8 cellular contexts compared by ENCODE assay signal in genomic region chr22:22752556-22753477, GRCh38.
DNase-seq lines count a peak whose midpoint lies in the region; ATAC-seq and TF ChIP-seq lines count a peak whose summit lies in the region.

No MANE protein-coding gene starts in this region.

- no peaks in the 10 kb centered on the region for H3K36me3 ChIP-seq in CD4-positive, alpha-beta memory T cell (ENCODE audit: insufficient read depth, low read length)
- H3K36me3 ChIP-seq in IMR-90 (ENCODE audit: control insufficient read depth, insufficient read depth, low read length) (no peaks in the 10 kb centered on the region), lung (ENCODE audit: control insufficient read depth in 2 of 2, insufficient read depth in 2 of 2, low read length in 2 of 2) (no peaks in the 10 kb centered on the region)

- no peaks in the 10 kb centered on the region for H3K9me3 Mint-ChIP-seq in CD4-positive, alpha-beta memory T cell
- H3K9me3 Mint-ChIP-seq in activated naive CD8-positive, alpha-beta T cell treated with anti-CD3 and anti-CD28 coated beads, Interleukin-2, amount 50 U/mL, for 24 hours: no peaks in the 10 kb centered on the region

- intact Hi-C loops in CD4-positive, alpha-beta memory T cell (cut with micrococcal nuclease): loop anchor here (1.0 to 2.0 kb wide), 5 partner anchors 35 to 203 kb away; no protein-coding TSS in a partner anchor
- intact Hi-C loops in IMR-90 (cut with micrococcal nuclease): no loop called here

- dilution Hi-C loops in IMR-90 (cut with HindIII; ENCODE audit: low sequenced_read_pairs, unreplicated experiment): no loop called here

- no peaks in the 10 kb centered on the region for H3K27me3 Mint-ChIP-seq in CD4-positive, alpha-beta memory T cell
- no peaks in the 10 kb centered on the region for H3K27me3 Mint-ChIP-seq in activated naive CD8-positive, alpha-beta T cell treated with anti-CD3 and anti-CD28 coated beads, Interleukin-2, amount 50 U/mL, for 24 hours

- POLR2A ChIA-PET in CD4-positive, alpha-beta memory T cell (lab: Charles Lee; ENCODE audit: partially characterized antibody): interaction anchor here (0.6 to 5.5 kb wide), 28 partner anchors 9 to 389 kb away, joined by 3 to 71 read pairs (median 7); partner anchors contain the start of genes IGLL5 and RSPH14
- POLR2A ChIA-PET in IMR-90 (lab: Charles Lee; ENCODE audit: unreplicated experiment): no interaction called here

- H3K27ac ChIP-seq in CD4-positive, alpha-beta memory T cell (ENCODE audit: low read depth, low read length): peak overlapping the region; percentile 30
- no peak overlapping the region for H3K27ac ChIP-seq in IMR-90 (ENCODE audit: insufficient read depth, low read length)
- no peak overlapping the region for H3K27ac ChIP-seq in lung (ENCODE audit: low read depth in 1 of 2, low read length in 1 of 2)

- no peaks in the 10 kb centered on the region for H3K27me3 ChIP-seq in CD4-positive, alpha-beta memory T cell (ENCODE audit: insufficient read depth, low read length)
- H3K27me3 ChIP-seq in IMR-90 (ENCODE audit: control insufficient read depth, insufficient read depth, low read length) (peaks cover 6% of the 10 kb centered on the region), lung (ENCODE audit: control insufficient read depth, insufficient read depth) (no peaks in the 10 kb centered on the region)

- H3K4me1 ChIP-seq in CD4-positive, alpha-beta memory T cell (ENCODE audit: insufficient read depth, low read length): peaks cover 40% of the 10 kb centered on the region
- H3K4me1 ChIP-seq in IMR-90 (ENCODE audit: control insufficient read depth, insufficient read depth, low read length) (no peaks in the 10 kb centered on the region), lung (ENCODE audit: control insufficient read depth in 2 of 2, insufficient read depth in 2 of 2, low read length in 2 of 2) (peaks cover 0 to 2% of the 10 kb centered on the region in 2 donors)

- H3K9me1 ChIP-seq in IMR-90 (ENCODE audit: insufficient read depth, low read length): no peaks in the 10 kb centered on the region; the same call in 1 of the 2 replicates

- H4K8ac ChIP-seq in IMR-90 (ENCODE audit: low read depth in 2 of 2, low read length in 2 of 2): no peak overlapping the region

- H2AK9ac ChIP-seq in IMR-90 (replicated peaks; ENCODE audit: low read depth, low read length, poor library complexity): no peak overlapping the region

- H2BK15ac ChIP-seq in IMR-90 (ENCODE audit: low read depth, low read length): no peak overlapping the region

- no peak overlapping the region for H3K56ac ChIP-seq in IMR-90 (ENCODE audit: extremely low read depth, insufficient read depth, low read length)

- no peak overlapping the region for H3K14ac ChIP-seq in IMR-90 (replicated peaks; ENCODE audit: low read depth, low read length)

- H2AFZ ChIP-seq in IMR-90 (replicated peaks; ENCODE audit: low read length, poor library complexity): no peak overlapping the region

- no peaks in the 10 kb centered on the region for H3K9me3 ChIP-seq in CD4-positive, alpha-beta memory T cell (ENCODE audit: control insufficient read depth in 1 of 2, low read length in 2 of 2)
- no peaks in the 10 kb centered on the region for H3K9me3 ChIP-seq in IMR-90 (ENCODE audit: control insufficient read depth, insufficient read depth, low read length)
- no peaks in the 10 kb centered on the region for H3K9me3 ChIP-seq in lung (ENCODE audit: control insufficient read depth in 2 of 2, insufficient read depth in 1 of 2, low read length in 1 of 2)

- H3K4me3 ChIP-seq in CD4-positive, alpha-beta memory T cell (ENCODE audit: low read length in 2 of 2): no peak overlapping the region
- H3K4me3 ChIP-seq in IMR-90 (ENCODE audit: insufficient read depth, low read depth, low read length) (no peak overlapping the region), lung (no peak overlapping the region)

- H3K9ac ChIP-seq in IMR-90 (ENCODE audit: low read depth, low read length): no peak overlapping the region

- peak overlapping the region; percentile 80 to 94 (median 87) for H3K27ac Mint-ChIP-seq in CD4-positive, alpha-beta memory T cell
- peak overlapping the region; percentile 17 for H3K27ac Mint-ChIP-seq in activated naive CD8-positive, alpha-beta T cell treated with anti-CD3 and anti-CD28 coated beads, Interleukin-2, amount 50 U/mL, for 24 hours

- no peak overlapping the region for H3K4me2 ChIP-seq in IMR-90 (ENCODE audit: low read depth, low read length)

- H3K23ac ChIP-seq in IMR-90 (ENCODE audit: low read depth, low read length): no peak overlapping the region

- CTCF ChIA-PET in CD4-positive, alpha-beta memory T cell (lab: Charles Lee; ENCODE audit: partially characterized antibody): interaction anchor here (0.6 to 10.8 kb wide), 41 partner anchors 9 to 424 kb away, joined by 3 to 252 read pairs (median 5); no protein-coding TSS in a partner anchor
- CTCF ChIA-PET in IMR-90 (lab: Yijun Ruan, JAX): interaction anchor here (1.0 kb wide), 1 partner anchor 11 kb away, joined by 3 read pairs; no protein-coding TSS in a partner anchor

- no peak overlapping the region for H2BK120ac ChIP-seq in IMR-90 (ENCODE audit: low read depth, low read length)

- no peak for TF ChIP-seq POLR2A in IMR-90 (IDR thresholded peaks at IDR 0.05; ENCODE audit: low read depth, low read length)

- no peaks in the 10 kb centered on the region for H4K20me1 ChIP-seq in IMR-90 (ENCODE audit: insufficient read depth, low read length)

- TF ChIP-seq RAD21 in IMR-90 (IDR thresholded peaks at IDR 0.05; ENCODE audit: low read length): no peak

- H3K36me3 Mint-ChIP-seq in CD4-positive, alpha-beta memory T cell: no peaks in the 10 kb centered on the region
- H3K36me3 Mint-ChIP-seq in activated naive CD8-positive, alpha-beta T cell treated with anti-CD3 and anti-CD28 coated beads, Interleukin-2, amount 50 U/mL, for 24 hours (ENCODE audit: low read depth): no peaks in the 10 kb centered on the region

- no peak overlapping the region for H4K91ac ChIP-seq in IMR-90 (ENCODE audit: insufficient read depth, low read depth, low read length)

- ATAC-seq in IMR-90 (ENCODE audit: low read depth) (no peak), lung (ENCODE audit: insufficient read depth, low FRiP score) (no peak), GM21576 (IDR thresholded peaks at IDR 0.05; ENCODE audit: unreplicated experiment) (no peak)
- no peak for ATAC-seq in activated naive CD8-positive, alpha-beta T cell treated with anti-CD3 and anti-CD28 coated beads, Interleukin-2, amount 50 U/mL, for 24 hours

- BruUV-seq in IMR-90 (replicated peaks; lab: Mats Ljungman, UMichigan): no TSS peak

- DNase-seq in CD4-positive, alpha-beta memory T cell: peak; percentile 43 to 57 (median 55)
- peak; percentile 47 for DNase-seq in IMR-90
- no peak for DNase-seq in activated naive CD8-positive, alpha-beta T cell treated with anti-CD3 and anti-CD28 coated beads, Interleukin-2, amount 50 U/mL, for 24 hours
- peak; percentile 47 for DNase-seq in lung (ENCODE audit: low spot score)
- DNase-seq in NCI-H2227 (lab: John Stamatoyannopoulos, UW; ENCODE audit: unreplicated experiment): no peak
- no peak for DNase-seq in RPMI8226
- no peak for DNase-seq in ACHN

- H2BK5ac ChIP-seq in IMR-90 (ENCODE audit: low read depth, low read length, poor library complexity, severe bottlenecking): no peak overlapping the region

- no peak overlapping the region for H3K18ac ChIP-seq in IMR-90 (ENCODE audit: low read depth, low read length)

- H3K4me3 Mint-ChIP-seq in CD4-positive, alpha-beta memory T cell: peak overlapping the region in 7 of 8 donors; percentile 50 to 89 (median 81)
- H3K4me3 Mint-ChIP-seq in activated naive CD8-positive, alpha-beta T cell treated with anti-CD3 and anti-CD28 coated beads, Interleukin-2, amount 50 U/mL, for 24 hours: no peak overlapping the region

- H3K4me1 Mint-ChIP-seq in CD4-positive, alpha-beta memory T cell: peaks cover 38 to 63% (median 53%) of the 10 kb centered on the region in 4 donors
- H3K4me1 Mint-ChIP-seq in activated naive CD8-positive, alpha-beta T cell treated with anti-CD3 and anti-CD28 coated beads, Interleukin-2, amount 50 U/mL, for 24 hours: peaks cover 31% of the 10 kb centered on the region

- no peak overlapping the region for H4K5ac ChIP-seq in IMR-90 (ENCODE audit: low read depth, low read length)

- H3K79me1 ChIP-seq in IMR-90 (ENCODE audit: low read depth in 1 of 2, low read length in 2 of 2): no peaks in the 10 kb centered on the region

- WGBS in IMR-90 (ENCODE audit: extremely low coverage in 2 of 2, insufficient read length in 1 of 2), 2 experiments: 53% methylated on average over 4 of the region's 12 CpGs; no CpG with 5 or more reads in 1 of the 2 experiments
- 58 to 65% methylated on average over 12 of the region's 12 CpGs for WGBS in lung, 2 donors

- H2BK20ac ChIP-seq in IMR-90 (ENCODE audit: low read depth, low read length): no peak overlapping the region

- no peak overlapping the region for H3K4ac ChIP-seq in IMR-90 (ENCODE audit: low read depth, low read length)

- TF ChIP-seq CTCF in IMR-90 (conservative IDR thresholded peaks at IDR 0.05; ENCODE audit: low read depth, low read length) (no peak), lung (IDR thresholded peaks at IDR 0.05; ENCODE audit: control extremely low read depth, extremely low read depth) (no peak)

- H2AK5ac ChIP-seq in IMR-90 (ENCODE audit: low read depth, low read length): no peak overlapping the region

- in situ Hi-C loops in IMR-90 (cut with MboI; ENCODE audit: low sequenced_read_pairs): no loop called here
- in situ Hi-C loops in ACHN (cut with HindIII; ENCODE audit: low pct_ligation_motif_present, low pct_unique_long_range_greater_than_20kb, low sequenced_read_pairs): no loop called here

TF ChIP-seq in IMR-90, 13 proteins besides CTCF, POLR2A, EP300 and RAD21:
- TF ChIP-seq CEBPB (IDR thresholded peaks at IDR 0.05; ENCODE audit: low read depth, low read length): peak; percentile 91
- no peak for TF ChIP-seq CHD1 (IDR thresholded peaks at IDR 0.05; ENCODE audit: low read depth, low read length)
- TF ChIP-seq NFE2L2 (IDR thresholded peaks at IDR 0.05; ENCODE audit: low read depth, low read length): 0 out of 2 replicates have a peak, but pooled peaks have one; percentile 15
- TF ChIP-seq MAFK (IDR thresholded peaks at IDR 0.05; ENCODE audit: low read depth, low read length): peak; percentile 90

Comparison
In these comparisons a context has a peak if more than half of its experiments do, and no peak if none do; other contexts are left out.
1. DNase-seq: peak in CD4-positive, alpha-beta memory T cell (5 of 5), IMR-90 (single experiment) and lung (single experiment); none in activated naive CD8-positive, alpha-beta T cell treated with anti-CD3 and anti-CD28 coated beads, Interleukin-2, amount 50 U/mL, for 24 hours (single experiment), NCI-H2227 (single experiment), RPMI8226 (single experiment) and ACHN (single experiment).